In genomic region chr6:125512621-125513020, GRCh38 we compare ENCODE assay signal across 11 cellular contexts.
DNase-seq lines count a peak whose midpoint lies in the region; ATAC-seq and TF ChIP-seq lines count a peak whose summit lies in the region.
"Had no signal": no experiment of that assay in that cellular context is flagged by ENCODE, and none has a peak within 500 bp of the region (broad histone marks: within the 10 kb centered on the region; RNA-seq: fewer than 3 reads in every experiment).

No MANE protein-coding gene starts in this region.

- H3K4me1 ChIP-seq in OCI-LY7 (ENCODE audit: insufficient read depth, low read length, poor library complexity, severe bottlenecking) (no peaks in the 10 kb centered on the region), osteoblast (ENCODE audit: insufficient read depth, low read length) (no peaks in the 10 kb centered on the region), testis (no peaks in the 10 kb centered on the region)
- H3K4me1 ChIP-seq: Peyer's patch had no signal

- DNase-seq in NCI-H345 (lab: John Stamatoyannopoulos, UW) (peak; percentile 2), NCI-H345 treated with DMSO at 0.1 percent for 48 hours (lab: John Stamatoyannopoulos, UW; ENCODE audit: unreplicated experiment) (no peak), HFFc6 (no peak), OCI-LY7 (ENCODE audit: low spot score) (peak; percentile 23), osteoblast (ENCODE audit: insufficient read length, low spot score, missing footprints) (no peak), KBM-7 (no peak), left ventricle myocardium superior (no peak), testis (no peak)
- DNase-seq: C1 segment of cervical spinal cord, nephron progenitor cell, Peyer's patch had no signal

- H3K27ac ChIP-seq in OCI-LY7 (ENCODE audit: low read depth, low read length, poor library complexity, severe bottlenecking) = no peak overlapping the region
- no peak overlapping the region for H3K27ac ChIP-seq in osteoblast (ENCODE audit: low read depth, low read length)
- no peak overlapping the region for H3K27ac ChIP-seq in testis
- H3K27ac ChIP-seq: Peyer's patch had no signal

- POLR2A ChIA-PET in OCI-LY7 (lab: Charles Lee) = no interaction called here

- H3K4me3 ChIP-seq in OCI-LY7 (ENCODE audit: low read depth, low read length, poor library complexity, severe bottlenecking) = no peak overlapping the region
- no peak overlapping the region for H3K4me3 ChIP-seq in osteoblast (ENCODE audit: insufficient read depth, low read length)
- no peak overlapping the region for H3K4me3 ChIP-seq in testis
- H3K4me3 ChIP-seq: Peyer's patch had no signal

- no peaks in the 10 kb centered on the region for H3K36me3 Mint-ChIP-seq in HFFc6 (ENCODE audit: low read depth)

- H3K27ac Mint-ChIP-seq in HFFc6 = no peak overlapping the region
- H3K27ac Mint-ChIP-seq: nephron progenitor cell had no signal

- H3K27me3 Mint-ChIP-seq in HFFc6 (ENCODE audit: insufficient read depth) = no peaks in the 10 kb centered on the region

- TF ChIP-seq CTCF in HFFc6 (IDR thresholded peaks at IDR 0.05) (peak; percentile 7; the same call in 1 of the 2 replicates), OCI-LY7 (conservative IDR thresholded peaks at IDR 0.05; ENCODE audit: low read length) (peak; percentile 68), osteoblast (IDR thresholded peaks at IDR 0.05; ENCODE audit: extremely low read depth, low read depth, low read length) (peak; percentile 20), testis (IDR thresholded peaks at IDR 0.05) (no peak)

- H3K4me2 ChIP-seq in OCI-LY7 (ENCODE audit: low read length) = no peak overlapping the region
- H3K4me2 ChIP-seq in osteoblast (ENCODE audit: insufficient read depth, low read length) = no peak overlapping the region

- H3K9me2 ChIP-seq in OCI-LY7 (ENCODE audit: insufficient read depth, low read length) = no peaks in the 10 kb centered on the region

- no peak overlapping the region for H2AFZ ChIP-seq in OCI-LY7 (ENCODE audit: low read length)
- no peak overlapping the region for H2AFZ ChIP-seq in osteoblast (ENCODE audit: low read length)

- peaks cover 14% of the 10 kb centered on the region for H3K9me3 Mint-ChIP-seq in HFFc6

- 78% methylated on average over 2 of the region's 2 CpGs for WGBS in testis, 2 donors

- TF ChIP-seq POLR2A in testis (IDR thresholded peaks at IDR 0.05) = no peak

- no peak for ATAC-seq in left ventricle myocardium superior

- CTCF ChIA-PET in OCI-LY7 (lab: Charles Lee; ENCODE audit: unreplicated experiment) = no interaction called here

- no peaks in the 10 kb centered on the region for H3K79me2 ChIP-seq in OCI-LY7 (ENCODE audit: insufficient read depth, low read depth, low read length)
- no peaks in the 10 kb centered on the region for H3K79me2 ChIP-seq in osteoblast (ENCODE audit: insufficient read depth, low read length)

- H3K27me3 ChIP-seq in osteoblast (ENCODE audit: insufficient read depth, low read length) = no peaks in the 10 kb centered on the region
- no peaks in the 10 kb centered on the region for H3K27me3 ChIP-seq in testis
- H3K27me3 ChIP-seq: Peyer's patch had no signal

- no peaks in the 10 kb centered on the region for H3K4me1 Mint-ChIP-seq in HFFc6 (ENCODE audit: low read depth)

- H4K20me1 ChIP-seq in OCI-LY7 (ENCODE audit: insufficient read depth, low read length) = no peaks in the 10 kb centered on the region
- no peaks in the 10 kb centered on the region for H4K20me1 ChIP-seq in osteoblast (ENCODE audit: insufficient read depth, low read length)

- H3K9me3 ChIP-seq in OCI-LY7 (ENCODE audit: low read length) (no peaks in the 10 kb centered on the region), osteoblast (ENCODE audit: low read depth, low read length) (no peaks in the 10 kb centered on the region), testis (no peaks in the 10 kb centered on the region)
- H3K9me3 ChIP-seq: Peyer's patch had no signal

- no TSS peak for BruUV-seq in OCI-LY7 (replicated peaks; lab: Mats Ljungman, UMichigan)

- in situ Hi-C loops in KBM-7 (cut with MboI; ENCODE audit: low pct_unique_long_range_greater_than_20kb, low sequenced_read_pairs) = no loop called here

- no peak overlapping the region for H3K4me3 Mint-ChIP-seq in HFFc6
- H3K4me3 Mint-ChIP-seq: nephron progenitor cell had no signal

- intact Hi-C loops in OCI-LY7 (cut with micrococcal nuclease; ENCODE audit: unreplicated experiment) = loop anchor here (5.0 kb wide), 2 partner anchors 240 to 255 kb away; no protein-coding TSS in a partner anchor
- intact Hi-C loops in left ventricle myocardium superior (cut with micrococcal nuclease) = no loop called here
- intact Hi-C loops in testis (cut with DNase I; ENCODE audit: low total_unique reads) = no loop called here

- H3K36me3 ChIP-seq in OCI-LY7 (ENCODE audit: insufficient read depth, low read length) (no peaks in the 10 kb centered on the region), osteoblast (ENCODE audit: insufficient read depth, low read length) (no peaks in the 10 kb centered on the region), testis (ENCODE audit: low read depth, missing control alignments) (no peaks in the 10 kb centered on the region)
- H3K36me3 ChIP-seq: Peyer's patch had no signal

Comparison
In these comparisons a context has a peak if more than half of its experiments do, and no peak if none do; other contexts are left out.
1. DNase-seq: peak in NCI-H345 (single experiment) and OCI-LY7 (single experiment); none in NCI-H345 treated with DMSO at 0.1 percent for 48 hours (single experiment), HFFc6 (single experiment), osteoblast (single experiment), KBM-7 (single experiment), left ventricle myocardium superior (single experiment) and testis (single experiment).
2. CTCF ChIP-seq: peak in HFFc6 (single experiment), OCI-LY7 (single experiment) and osteoblast (single experiment); none in testis (0 of 3).